17 cellular contexts compared by ENCODE assay signal in genomic region chr6:45728674-45729073, GRCh38.
DNase-seq lines count a peak whose midpoint lies in the region; ATAC-seq, FAIRE-seq and TF ChIP-seq lines count a peak whose summit lies in the region.
"Had no signal": no experiment of that assay in that cellular context is flagged by ENCODE, and none has a peak within 500 bp of the region (broad histone marks: within the 10 kb centered on the region; RNA-seq: fewer than 3 reads in every experiment).

No MANE protein-coding gene starts in this region.

- H3K79me2 ChIP-seq in smooth muscle cell (ENCODE audit: low read depth), result no peaks in the 10 kb centered on the region

- DNase-seq in AG20443 (ENCODE audit: low spot score), result peak; percentile 32
- peak; percentile 29 for DNase-seq in HTR-8/SVneo (ENCODE audit: insufficient read length, low spot score)
- DNase-seq in amniotic epithelial cell (ENCODE audit: low read depth), result peak; percentile 76
- DNase-seq in fibroblast of the aortic adventitia (ENCODE audit: low read depth), result peak; percentile 34
- DNase-seq in SIG-M5 treated with dmso at 0.1 percent for 504 hours (lab: John Stamatoyannopoulos, UW; ENCODE audit: unreplicated experiment), result no peak
- no peak for DNase-seq in smooth muscle cell (lab: John Stamatoyannopoulos, UW; ENCODE audit: unreplicated experiment)
- no peak for DNase-seq in GM10266 (ENCODE audit: extremely low spot score)
- DNase-seq: activated CD8-positive, alpha-beta T cell treated with anti-CD3 and anti-CD28 coated beads, Interleukin-2, amount 10 ng/mL, durations not matched to agents 7 days and 5 days; aorta; glutamatergic neuron; NCI-H2171; nucleus accumbens; small intestine; WERI-Rb-1 had no signal

- no peaks in the 10 kb centered on the region for H3K9me3 ChIP-seq in smooth muscle cell (replicated peaks; ENCODE audit: low read depth)
- H3K9me3 ChIP-seq: HAP-1 had no signal

- FAIRE-seq in HTR-8/SVneo (lab: Jason Lieb, UNC), result no peak
- FAIRE-seq: islet of Langerhans, small intestine had no signal

- no peak for ATAC-seq in HG03108 (IDR thresholded peaks at IDR 0.05; ENCODE audit: unreplicated experiment)
- ATAC-seq: activated CD8-positive, alpha-beta T cell treated with anti-CD3 and anti-CD28 coated beads, Interleukin-2, amount 10 ng/mL, durations not matched to agents 7 days and 5 days had no signal

- H3F3A ChIP-seq in smooth muscle cell (ENCODE audit: low read depth), result no peaks in the 10 kb centered on the region

- H3K9ac ChIP-seq in smooth muscle cell (ENCODE audit: low read depth), result no peak overlapping the region

- H3K36me3 ChIP-seq in smooth muscle cell (ENCODE audit: low read depth), result no peaks in the 10 kb centered on the region
- H3K36me3 ChIP-seq: HAP-1, WERI-Rb-1 had no signal

- no peaks in the 10 kb centered on the region for H3K27me3 ChIP-seq in smooth muscle cell (ENCODE audit: low read depth)

- H3K4me3 ChIP-seq in fibroblast of the aortic adventitia (ENCODE audit: low read depth, low read length) (no peak overlapping the region), smooth muscle cell (no peak overlapping the region)
- H3K4me3 ChIP-seq: HAP-1 had no signal

- no peak overlapping the region for H3K4me2 ChIP-seq in smooth muscle cell

- H3K4me1 ChIP-seq in smooth muscle cell (ENCODE audit: low read depth), result no peaks in the 10 kb centered on the region
- H3K4me1 ChIP-seq: HAP-1 had no signal

- TF ChIP-seq CTCF in fibroblast of the aortic adventitia (IDR thresholded peaks at IDR 0.05; ENCODE audit: insufficient read depth, low read length) (no peak), smooth muscle cell (IDR thresholded peaks at IDR 0.05; ENCODE audit: borderline replicate concordance, insufficient read depth, poor library complexity, severe bottlenecking) (no peak), GM10266 (IDR thresholded peaks at IDR 0.05; ENCODE audit: control insufficient read depth, insufficient read depth, low read depth, missing control alignments) (no peak)

- H3K27ac ChIP-seq in smooth muscle cell (ENCODE audit: low read depth), result no peak overlapping the region
- H3K27ac ChIP-seq: WERI-Rb-1 had no signal

- WGBS in smooth muscle cell (ENCODE audit: low lambda C conversion rate), result 91% methylated on average over 3 of the region's 3 CpGs

- H4K20me1 ChIP-seq in smooth muscle cell (ENCODE audit: low read depth), result no peaks in the 10 kb centered on the region

- no peak overlapping the region for H2AFZ ChIP-seq in smooth muscle cell (ENCODE audit: low read depth)

Comparison
In these comparisons a context has a peak if more than half of its experiments do, and no peak if none do; other contexts are left out.
1. DNase-seq: peak in AG20443 (single experiment), HTR-8/SVneo (single experiment), amniotic epithelial cell (single experiment) and fibroblast of the aortic adventitia (single experiment); none in SIG-M5 treated with dmso at 0.1 percent for 504 hours (single experiment), smooth muscle cell (single experiment) and GM10266 (single experiment).